ENCODE assay signal across 15 cellular contexts in the genomic region with DNA sequence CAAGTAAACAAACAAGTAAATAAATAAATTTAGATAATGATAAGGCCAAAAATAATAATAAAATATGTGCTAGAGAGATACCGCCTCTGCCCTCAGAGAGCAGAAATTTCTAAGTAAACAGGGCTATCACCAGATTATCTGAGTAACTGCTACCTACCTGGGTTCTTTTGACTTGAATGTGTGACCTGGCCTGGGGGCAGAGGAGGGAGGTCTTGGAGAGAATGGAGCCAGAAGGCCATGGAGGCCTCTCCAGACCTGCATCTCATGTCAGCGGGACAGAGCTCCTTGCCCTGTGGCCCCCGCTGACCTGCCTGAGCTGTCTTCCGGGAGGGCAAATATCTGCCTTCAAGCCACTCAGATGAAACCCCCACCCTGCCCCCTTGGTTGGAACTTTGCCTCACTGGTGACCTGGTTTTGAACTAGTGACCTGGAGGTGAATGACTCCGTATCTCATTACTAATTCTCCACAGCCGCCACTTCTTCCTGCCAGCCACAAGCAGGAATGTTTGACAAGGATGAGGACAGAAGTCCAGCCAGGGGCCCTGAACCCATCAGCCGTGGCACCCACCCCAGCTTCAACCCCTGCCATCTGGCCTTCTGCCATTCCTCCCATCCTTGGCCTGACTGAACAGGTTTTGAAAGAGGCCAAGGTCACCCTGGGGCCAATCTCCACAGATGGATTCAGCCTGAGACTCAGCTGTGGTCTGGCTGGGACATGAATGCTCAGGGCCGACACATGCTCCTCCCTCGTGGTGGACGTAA.
DNase-seq lines count a peak whose midpoint lies in the region; ATAC-seq and TF ChIP-seq lines count a peak whose summit lies in the region.
"Had no signal": no experiment of that assay in that cellular context is flagged by ENCODE, and none has a peak within 500 bp of the region (broad histone marks: within the 10 kb centered on the region; RNA-seq: fewer than 3 reads in every experiment).

No MANE protein-coding gene starts in this region.

- POLR2A ChIA-PET in CD4-positive, alpha-beta T cell (lab: Charles Lee): interaction anchor here (1.0 to 5.4 kb wide), 2 partner anchors 11 to 64 kb away, joined by 3 to 86 read pairs; no protein-coding TSS in a partner anchor

- peaks cover 37% of the 10 kb centered on the region for H3K4me1 Mint-ChIP-seq in CD4-positive, alpha-beta T cell (ENCODE audit: low read depth)
- peaks cover 53% of the 10 kb centered on the region for H3K4me1 Mint-ChIP-seq in nephron progenitor cell

- H3K36me3 Mint-ChIP-seq in CD4-positive, alpha-beta T cell (ENCODE audit: low read depth): no peaks in the 10 kb centered on the region
- H3K36me3 Mint-ChIP-seq in nephron progenitor cell (ENCODE audit: low read depth): peaks cover 9% of the 10 kb centered on the region

- H3K36me3 ChIP-seq in left ventricle myocardium inferior: no peaks in the 10 kb centered on the region
- H3K36me3 ChIP-seq: BLaER1 treated with 17β-estradiol and CSF1 and Interleukin-3, amounts not matched to agents 10 nM and 100 nM had no signal

- H3K27ac Mint-ChIP-seq in CD4-positive, alpha-beta T cell: peak overlapping the region; percentile 94
- H3K27ac Mint-ChIP-seq in nephron progenitor cell: peak overlapping the region; percentile 83

- no peak overlapping the region for H3K27ac ChIP-seq in CD4-positive, alpha-beta T cell (ENCODE audit: low read depth, low read length)
- H3K27ac ChIP-seq in left ventricle myocardium inferior (replicated peaks) (no peak overlapping the region), foreskin keratinocyte (no peak overlapping the region)
- H3K27ac ChIP-seq: BLaER1 treated with 17β-estradiol and CSF1 and Interleukin-3, amounts not matched to agents 10 nM and 100 nM had no signal

- no peaks in the 10 kb centered on the region for H3K9me3 ChIP-seq in CD4-positive, alpha-beta T cell (ENCODE audit: control insufficient read depth, low read length)
- H3K9me3 ChIP-seq in left ventricle myocardium inferior (replicated peaks): no peaks in the 10 kb centered on the region

- no peaks in the 10 kb centered on the region for H3K4me1 ChIP-seq in left ventricle myocardium inferior
- H3K4me1 ChIP-seq in foreskin keratinocyte: no peaks in the 10 kb centered on the region

- intact Hi-C loops in CD4-positive, alpha-beta T cell (cut with DNase I, micrococcal nuclease): loop anchor here (10.0 kb wide), 2 partner anchors 205 to 315 kb away; partner anchors contain the start of genes CCND2 (in 2 of the 2) and CRACR2A (in 1 of the 2)
- intact Hi-C loops in left ventricle myocardium inferior (cut with micrococcal nuclease): no loop called here

- CTCF ChIA-PET in CD4-positive, alpha-beta T cell (lab: Charles Lee): interaction anchor here (1.0 kb wide), 1 partner anchor 14 kb away, joined by 5 read pairs; no protein-coding TSS in a partner anchor

- H3K4me3 ChIP-seq in left ventricle myocardium inferior: no peak overlapping the region
- H3K4me3 ChIP-seq: BLaER1 treated with 17β-estradiol and CSF1 and Interleukin-3, amounts not matched to agents 10 nM and 100 nM had no signal

- no peaks in the 10 kb centered on the region for H3K9me3 Mint-ChIP-seq in CD4-positive, alpha-beta T cell
- H3K9me3 Mint-ChIP-seq in nephron progenitor cell: peaks cover 22% of the 10 kb centered on the region
- H3K9me3 Mint-ChIP-seq: CD8-positive, alpha-beta memory T cell had no signal

- TF ChIP-seq CTCF in CD4-positive, alpha-beta T cell (IDR thresholded peaks at IDR 0.05): no peak
- TF ChIP-seq CTCF in left ventricle myocardium inferior (IDR thresholded peaks at IDR 0.05; ENCODE audit: borderline replicate concordance) (no peak), nephron progenitor cell (IDR thresholded peaks at IDR 0.05) (no peak), foreskin keratinocyte (conservative IDR thresholded peaks at IDR 0.05) (no peak)

- DNase-seq in CD4-positive, alpha-beta T cell: no peak
- DNase-seq in HK-2 (ENCODE audit: unreplicated experiment) (peak; percentile 11), left ventricle myocardium inferior (peak; percentile 21), nephron progenitor cell (no peak), RKO (ENCODE audit: low spot score) (no peak), foreskin keratinocyte (no peak)
- no peak for DNase-seq in stimulated activated CD4-positive, alpha-beta T cell treated with anti-CD3 and anti-CD28 coated beads, Interleukin-12 subunit alpha, Interleukin-12 subunit beta, amount 100 ng/mL, for 4 hours
- DNase-seq: CD8-positive, alpha-beta memory T cell; KBM-7; NCI-H1105 treated with DMSO at 0.1 percent for 48 hours; NCI-H1694; NCI-H2081 treated with DMSO at 0.1 percent for 48 hours; NCI-H446 treated with DMSO at 0.1 percent for 48 hours; SIG-M5 had no signal

- ATAC-seq in CD4-positive, alpha-beta T cell (ENCODE audit: poor library complexity): no peak
- no peak for ATAC-seq in foreskin keratinocyte

- no peaks in the 10 kb centered on the region for H3K27me3 Mint-ChIP-seq in CD4-positive, alpha-beta T cell
- H3K27me3 Mint-ChIP-seq in nephron progenitor cell (ENCODE audit: low read depth, poor library complexity): peaks cover 3% of the 10 kb centered on the region

- no peaks in the 10 kb centered on the region for H3K27me3 ChIP-seq in CD4-positive, alpha-beta T cell (ENCODE audit: control insufficient read depth, insufficient read depth, low read length)
- H3K27me3 ChIP-seq in left ventricle myocardium inferior (ENCODE audit: low read depth): peaks cover 8% of the 10 kb centered on the region
- H3K27me3 ChIP-seq in foreskin keratinocyte: no peaks in the 10 kb centered on the region
- H3K27me3 ChIP-seq: BLaER1 treated with 17β-estradiol and CSF1 and Interleukin-3, amounts not matched to agents 10 nM and 100 nM had no signal

- no peak overlapping the region for H3K4me3 Mint-ChIP-seq in CD4-positive, alpha-beta T cell
- no peak overlapping the region for H3K4me3 Mint-ChIP-seq in nephron progenitor cell
- H3K4me3 Mint-ChIP-seq: CD8-positive, alpha-beta memory T cell had no signal

Comparison
In these comparisons a context has a peak if more than half of its experiments do, and no peak if none do; other contexts are left out.
1. DNase-seq: peak in HK-2 (single experiment) and left ventricle myocardium inferior (single experiment); none in CD4-positive, alpha-beta T cell (0 of 10), nephron progenitor cell (single experiment), RKO (single experiment), foreskin keratinocyte (0 of 2) and stimulated activated CD4-positive, alpha-beta T cell treated with anti-CD3 and anti-CD28 coated beads, Interleukin-12 subunit alpha, Interleukin-12 subunit beta, amount 100 ng/mL, for 4 hours (single experiment).